In the genomic region with DNA sequence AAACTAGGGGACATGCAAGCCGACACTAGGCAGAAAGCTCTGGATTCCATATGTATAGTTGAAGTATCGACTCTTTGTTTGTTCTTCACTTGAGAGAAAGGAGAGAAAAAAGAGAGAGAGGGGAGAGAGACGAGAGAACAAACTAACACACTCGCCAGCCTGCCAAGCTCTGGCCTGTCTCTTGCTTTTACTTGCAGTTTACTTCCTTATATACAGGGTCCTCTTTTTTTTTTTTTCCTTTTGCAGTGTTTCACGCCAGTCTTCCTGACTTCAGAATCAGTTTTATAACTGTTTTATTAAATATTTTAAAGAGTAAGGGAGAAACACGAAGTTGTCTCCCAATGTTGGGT, we compare ENCODE assay signal across 8 cellular contexts. TPM values are rescaled to one million over a fixed set of nuclear protein-coding genes. Genes with fewer than 3 reads are reported as not detected.
DNase-seq lines count a peak whose midpoint lies in the region; ATAC-seq and TF ChIP-seq lines count a peak whose summit lies in the region.

No MANE protein-coding gene starts in this region.

- no peak overlapping the region for H3K9ac ChIP-seq in trophoblast cell (ENCODE audit: low read length)

- no peak overlapping the region for H2AK5ac ChIP-seq in trophoblast cell (ENCODE audit: low read length)

- no peak for ATAC-seq in GM21528 (IDR thresholded peaks at IDR 0.05; ENCODE audit: low FRiP score, unreplicated experiment)
- no peak for ATAC-seq in GM18907 (IDR thresholded peaks at IDR 0.05; ENCODE audit: unreplicated experiment)

- peak overlapping the region; percentile 83 for H2BK5ac ChIP-seq in trophoblast cell (ENCODE audit: low read depth, low read length, poor library complexity)

- peak overlapping the region; percentile 8 for H3K4me2 ChIP-seq in trophoblast cell (ENCODE audit: low read length)

- no peaks in the 10 kb centered on the region for H3K27me3 ChIP-seq in trophoblast cell (ENCODE audit: insufficient read depth, low read length)

- H4K91ac ChIP-seq in trophoblast cell (ENCODE audit: low read depth, low read length), result peak overlapping the region; percentile 92

- no peak overlapping the region for H3K18ac ChIP-seq in trophoblast cell (ENCODE audit: low read length)

- peak overlapping the region; percentile 97 for H2BK12ac ChIP-seq in trophoblast cell (ENCODE audit: low read length)

- peak; percentile 94 for DNase-seq in DMS53 treated with DMSO at 0.1 percent for 48 hours (lab: John Stamatoyannopoulos, UW; ENCODE audit: unreplicated experiment)
- peak; percentile 24 for DNase-seq in RKO (ENCODE audit: low spot score)
- DNase-seq in fibroblast of the aortic adventitia (ENCODE audit: low read depth), result peak; percentile 65
- no peak for DNase-seq in trophoblast cell
- DNase-seq in anterior cingulate cortex (lab: John Stamatoyannopoulos, UW), result no peak
- DNase-seq in D341Med (ENCODE audit: low spot score), result no peak

- peak overlapping the region; percentile 96 for H2BK120ac ChIP-seq in trophoblast cell (ENCODE audit: insufficient read depth, low read length, poor library complexity)

- no peak for TF ChIP-seq CTCF in fibroblast of the aortic adventitia (IDR thresholded peaks at IDR 0.05; ENCODE audit: insufficient read depth, low read length)

- no peak overlapping the region for H3K23ac ChIP-seq in trophoblast cell (ENCODE audit: low read length)

- H2AFZ ChIP-seq in trophoblast cell (ENCODE audit: insufficient read depth, low read length, poor library complexity), result no peak overlapping the region

- peak overlapping the region; percentile 79 for H3K14ac ChIP-seq in trophoblast cell (ENCODE audit: low read length)

- H4K12ac ChIP-seq in trophoblast cell (ENCODE audit: low read depth, low read length), result no peak overlapping the region

- H3K4me3 ChIP-seq in fibroblast of the aortic adventitia (ENCODE audit: low read depth, low read length) (peak overlapping the region; percentile 45), trophoblast cell (ENCODE audit: low read depth, low read length) (no peak overlapping the region)

- H3K27ac ChIP-seq in trophoblast cell (ENCODE audit: low read depth, low read length), result peak overlapping the region; percentile 84

- H4K8ac ChIP-seq in trophoblast cell (ENCODE audit: low read depth, low read length), result peak overlapping the region; percentile 84

- H3K4me1 ChIP-seq in trophoblast cell (ENCODE audit: control insufficient read depth in 1 of 2, insufficient read depth in 2 of 2, low read length in 2 of 2), result peaks cover 33 to 58% of the 10 kb centered on the region in 2 experiments

- H3K79me2 ChIP-seq in trophoblast cell (ENCODE audit: control insufficient read depth, insufficient read depth, low read length, poor library complexity), result peaks cover 40% of the 10 kb centered on the region

- WGBS in trophoblast cell (ENCODE audit: extremely low coverage, insufficient coverage, insufficient read length), result no CpG with 5 or more reads among the region's 6 CpGs

- peak overlapping the region; percentile 98 for H3K4ac ChIP-seq in trophoblast cell (ENCODE audit: low read depth, low read length)

- H3K79me1 ChIP-seq in trophoblast cell (ENCODE audit: low read length), result peaks cover 30% of the 10 kb centered on the region

- H3K36me3 ChIP-seq in trophoblast cell (ENCODE audit: control insufficient read depth in 1 of 2, insufficient read depth in 2 of 2, low read length in 2 of 2), result peaks cover 0 to 2% of the 10 kb centered on the region in 2 experiments

- H3K9me3 ChIP-seq in trophoblast cell (ENCODE audit: insufficient read depth, low read depth, low read length), result no peaks in the 10 kb centered on the region

RNA-seq across cellular contexts. Expression of a gene that starts 19.9 kb away (rescaled TPM):
- total RNA-seq in fibroblast of the aortic adventitia (ENCODE audit: low replicate concordance), result 117 and 131 TPM in 2 replicates
- 102 and 105 TPM in 2 replicates for polyA plus RNA-seq in trophoblast cell (2013)

Comparison
In these comparisons a context has a peak if more than half of its experiments do, and no peak if none do; other contexts are left out.
1. DNase-seq: peak in DMS53 treated with DMSO at 0.1 percent for 48 hours (single experiment), RKO (single experiment) and fibroblast of the aortic adventitia (single experiment); none in trophoblast cell (0 of 2), anterior cingulate cortex (0 of 58) and D341Med (single experiment).